Comparison of ENCODE assay signal across 9 cellular contexts in genomic region chr2:20596973-20597867, GRCh38. TPM values are rescaled to one million over a fixed set of nuclear protein-coding genes. Genes with fewer than 3 reads are reported as not detected.
DNase-seq lines count a peak whose midpoint lies in the region; ATAC-seq, FAIRE-seq and TF ChIP-seq lines count a peak whose summit lies in the region.
"Had no signal": no experiment of that assay in that cellular context is flagged by ENCODE, and none has a peak within 500 bp of the region (broad histone marks: within the 10 kb centered on the region; RNA-seq: fewer than 3 reads in every experiment).

No MANE protein-coding gene starts in this region.

- no peak for ATAC-seq in SK-N-SH treated with all-trans-retinoic acid at 6 μM for 48 hours
- no peak for ATAC-seq in HG03439 (IDR thresholded peaks at IDR 0.05; ENCODE audit: unreplicated experiment)

- no peak overlapping the region for H4K5ac ChIP-seq in H1 (ENCODE audit: insufficient read length, low read depth, low read length)

- H2BK20ac ChIP-seq in H1 (ENCODE audit: low read length): no peak overlapping the region

- no peak overlapping the region; the same call in 1 of the 2 replicates for H4K8ac ChIP-seq in H1 (ENCODE audit: extremely low read depth, insufficient read depth, low read length)

- H2AK5ac ChIP-seq in H1 (ENCODE audit: low read depth, low read length): no peak overlapping the region

- POLR2A ChIA-PET in SK-N-SH (lab: Yijun Ruan, JAX) (interaction anchor here (5.4 kb wide), 1 partner anchor 150 kb away, joined by 47 read pairs; the partner anchor contains the start of gene RHOB), H1 (lab: Charles Lee; ENCODE audit: partially characterized antibody) (interaction anchor here (1.1 to 3.0 kb wide), 3 partner anchors 12 to 150 kb away, joined by 3 to 16 read pairs (median 11); partner anchors contain the start of gene RHOB)

- TF ChIP-seq CTCF in SK-N-SH (IDR thresholded peaks at IDR 0.05) (no peak), H1 (IDR thresholded peaks at IDR 0.05; ENCODE audit: control extremely low read depth in 1 of 3, insufficient read depth in 1 of 3, low read depth in 1 of 3, low read length in 3 of 3) (no peak), tibial artery (IDR thresholded peaks at IDR 0.05) (peak in 1 of 2 experiments; percentile 8)

- H4K91ac ChIP-seq in H1 (replicated peaks; ENCODE audit: insufficient read length, low read length): no peak overlapping the region

- H3K14ac ChIP-seq in H1 (ENCODE audit: insufficient read length): no peak overlapping the region

- H3K27me3 ChIP-seq in SK-N-SH (ENCODE audit: insufficient read depth) (no peaks in the 10 kb centered on the region), H1 (replicated peaks in 1 of 4; ENCODE audit: control insufficient read depth in 3 of 4, extremely low read depth in 1 of 4, insufficient read depth in 3 of 4, low read length in 3 of 4) (peaks cover 0 to 2% (median 0%) of the 10 kb centered on the region in 4 experiments; a peak in 1 of 7 replicates), tibial artery (no peaks in the 10 kb centered on the region)

- no peak overlapping the region for H3K9ac ChIP-seq in SK-N-SH
- no peak overlapping the region for H3K9ac ChIP-seq in H1 (replicated peaks in 1 of 4; ENCODE audit: extremely low read depth in 1 of 4, low read depth in 3 of 4, low read length in 3 of 4)

- TF ChIP-seq RAD21 in SK-N-SH (IDR thresholded peaks at IDR 0.05; ENCODE audit: low read length): no peak
- TF ChIP-seq RAD21 in H1 (IDR thresholded peaks at IDR 0.05 in 1 of 2, conservative IDR thresholded peaks at IDR 0.05 in 1 of 2; ENCODE audit: low read depth in 2 of 2, low read length in 2 of 2): no peak

- H3K9me3 ChIP-seq in SK-N-SH: no peaks in the 10 kb centered on the region
- no peaks in the 10 kb centered on the region for H3K9me3 ChIP-seq in H1 (ENCODE audit: insufficient read depth in 2 of 2, low read depth in 1 of 2, low read length in 1 of 2)
- H3K9me3 ChIP-seq in mesodermal cell (ENCODE audit: control insufficient read depth, low read length): no peaks in the 10 kb centered on the region
- no peaks in the 10 kb centered on the region for H3K9me3 ChIP-seq in tibial artery

- H3K18ac ChIP-seq in H1 (ENCODE audit: extremely low read depth, low read length): no peak overlapping the region

- TF ChIP-seq EP300 in SK-N-SH (IDR thresholded peaks at IDR 0.05; ENCODE audit: borderline replicate concordance in 1 of 2, low read depth in 1 of 2, low read length in 1 of 2) (no peak), H1 (IDR thresholded peaks at IDR 0.05; ENCODE audit: borderline replicate concordance in 1 of 2, low read depth in 2 of 2, low read length in 2 of 2) (no peak)

- H3K79me2 ChIP-seq in SK-N-SH (ENCODE audit: insufficient read depth) (no peaks in the 10 kb centered on the region), H1 (ENCODE audit: control insufficient read depth in 1 of 2, insufficient read depth in 2 of 2, low read length in 2 of 2) (no peaks in the 10 kb centered on the region)

- no peak overlapping the region for H3K4me3 ChIP-seq in SK-N-SH (ENCODE audit: low read depth in 2 of 2, low read length in 1 of 2)
- no peak overlapping the region for H3K4me3 ChIP-seq in H1 (ENCODE audit: extremely low read depth in 1 of 4, insufficient read depth in 2 of 4, low read depth in 3 of 4, low read length in 4 of 4)
- H3K4me3 ChIP-seq in mesodermal cell (ENCODE audit: extremely low read depth, insufficient read depth, low read length, poor library complexity, severe bottlenecking): no peak overlapping the region
- no peak overlapping the region for H3K4me3 ChIP-seq in tibial artery

- H3K4me2 ChIP-seq in SK-N-SH (0 out of 2 replicates have a peak overlapping the region, but pooled peaks have one; percentile 19), H1 (ENCODE audit: insufficient read depth in 1 of 2, low read depth in 2 of 2, low read length in 2 of 2) (no peak overlapping the region)

- DNase-seq in SK-N-SH (no peak), H1 (ENCODE audit: low read depth in 1 of 2, low spot score in 2 of 2) (no peak), tibial artery (peak; percentile 95 to 99), middle frontal gyrus (ENCODE audit: extremely low spot score, low spot score) (no peak)
- DNase-seq in stimulated activated CD4-positive, alpha-beta T cell treated with anti-CD3 and anti-CD28 coated beads, Interleukin-2, amount 100 ng/mL, for 24 hours: no peak

- H3K4ac ChIP-seq in H1 (replicated peaks; ENCODE audit: insufficient read length, low read depth, low read length): no peak overlapping the region

- H3K36me3 ChIP-seq in SK-N-SH (replicated peaks in 1 of 2; ENCODE audit: control insufficient read depth in 1 of 2, insufficient read depth in 2 of 2, low read length in 1 of 2): no peaks in the 10 kb centered on the region
- H3K36me3 ChIP-seq in H1 (ENCODE audit: control insufficient read depth in 2 of 4, insufficient read depth in 4 of 4, low read length in 3 of 4): no peaks in the 10 kb centered on the region
- H3K36me3 ChIP-seq in mesodermal cell (ENCODE audit: control insufficient read depth, insufficient read depth, low read length): no peaks in the 10 kb centered on the region
- no peaks in the 10 kb centered on the region for H3K36me3 ChIP-seq in tibial artery

- peaks cover 18 to 21% of the 10 kb centered on the region in 2 experiments; a peak in 3 of 4 replicates for H3K4me1 ChIP-seq in SK-N-SH (ENCODE audit: control insufficient read depth in 1 of 2, insufficient read depth in 2 of 2, low read depth in 1 of 2, low read length in 1 of 2)
- H3K4me1 ChIP-seq in H1 (replicated peaks in 1 of 4; ENCODE audit: control insufficient read depth in 3 of 4, insufficient read depth in 4 of 4, low read length in 3 of 4): peaks cover 4 to 10% (median 5%) of the 10 kb centered on the region in 4 experiments; a peak in 6 of 7 replicates
- H3K4me1 ChIP-seq in mesodermal cell (ENCODE audit: control insufficient read depth, insufficient read depth, low read length, poor library complexity, severe bottlenecking): peaks cover 62% of the 10 kb centered on the region
- H3K4me1 ChIP-seq in tibial artery: peaks cover 4 to 86% (median 70%) of the 10 kb centered on the region in 4 donors

- H2AFZ ChIP-seq in SK-N-SH (ENCODE audit: low read depth): no peak overlapping the region
- H2AFZ ChIP-seq in H1 (ENCODE audit: low read length): no peak overlapping the region

- no peaks in the 10 kb centered on the region for H3F3A ChIP-seq in SK-N-SH (replicated peaks; ENCODE audit: insufficient read depth)

- H3K27ac ChIP-seq in SK-N-SH (ENCODE audit: low read depth in 2 of 2, low read length in 1 of 2) (no peak overlapping the region), H1 (ENCODE audit: low read depth, low read length) (no peak overlapping the region), mesodermal cell (ENCODE audit: low read depth, low read length, severe bottlenecking) (peak overlapping the region; percentile 79), tibial artery (peak overlapping the region; percentile 91)

- 0 out of 2 replicates have a peak overlapping the region, but pooled peaks have one; percentile 50 for H2BK15ac ChIP-seq in H1 (ENCODE audit: low read length)

- H2BK5ac ChIP-seq in H1 (ENCODE audit: low read depth, low read length): no peak overlapping the region

- H4K20me1 ChIP-seq in SK-N-SH (ENCODE audit: insufficient read depth) (no peaks in the 10 kb centered on the region), H1 (replicated peaks in 1 of 2; ENCODE audit: control insufficient read depth in 1 of 2, insufficient read depth in 2 of 2, low read length in 2 of 2) (no peaks in the 10 kb centered on the region)

- H3K23ac ChIP-seq in H1 (ENCODE audit: insufficient read length): no peak overlapping the region

- no peaks in the 10 kb centered on the region for H3K9me2 ChIP-seq in SK-N-SH

- no peak for TF ChIP-seq POLR2A in H1 (IDR thresholded peaks at IDR 0.05; ENCODE audit: control extremely low read depth in 1 of 2, low read depth in 2 of 2, low read length in 2 of 2)

- 86% methylated on average over 9 of the region's 9 CpGs for WGBS in SK-N-SH (ENCODE audit: low lambda C conversion rate)
- 77% methylated on average over 9 of the region's 9 CpGs; no CpG with 5 or more reads in 1 of the 2 experiments for WGBS in H1 (ENCODE audit: extremely low coverage in 1 of 2, insufficient coverage in 1 of 2, insufficient read length in 1 of 2, insufficient replicate concordance in 2 of 2, low coverage in 1 of 2, low lambda C conversion rate in 2 of 2, missing lambda C conversion rate in 1 of 2), 2 experiments
- WGBS in mesodermal cell (ENCODE audit: insufficient coverage in 2 of 2), 2 experiments: 72 to 73% methylated on average over 6 of the region's 9 CpGs

- H2BK120ac ChIP-seq in H1 (replicated peaks; ENCODE audit: low read depth, low read length): no peak overlapping the region

- CTCF ChIA-PET in SK-N-SH (lab: Yijun Ruan, JAX): interaction anchor here (0.5 to 13.0 kb wide), 9 partner anchors 14 to 218 kb away, joined by 3 to 107 read pairs (median 5); partner anchors contain the start of genes HS1BP3 and RHOB
- CTCF ChIA-PET in H1 (lab: Charles Lee; ENCODE audit: partially characterized antibody): interaction anchor here (0.8 to 15.2 kb wide), 15 partner anchors 9 to 146 kb away, joined by 3 to 116 read pairs (median 7); no protein-coding TSS in a partner anchor

- intact Hi-C loops in tibial artery (cut with DNase I; ENCODE audit: low total_unique reads): no loop called here

- no peak overlapping the region for H3K56ac ChIP-seq in H1 (replicated peaks; ENCODE audit: insufficient read length, low read depth, low read length)

- H3K23me2 ChIP-seq in H1 (ENCODE audit: low read depth, low read length): no peaks in the 10 kb centered on the region

- no peak for FAIRE-seq in H1 (lab: Jason Lieb, UNC)
- FAIRE-seq: islet of Langerhans had no signal

- no peak overlapping the region for H2BK12ac ChIP-seq in H1 (ENCODE audit: low read depth, low read length)

- H3K79me1 ChIP-seq in H1 (ENCODE audit: low read depth, low read length): no peaks in the 10 kb centered on the region

TF ChIP-seq in SK-N-SH, 30 proteins besides CTCF, POLR2A, EP300 and RAD21 (continues in another document):
- TF ChIP-seq JUND (IDR thresholded peaks at IDR 0.05): no peak

TF ChIP-seq in H1, 55 proteins besides CTCF, POLR2A, EP300 and RAD21 (continues in another document):
- TF ChIP-seq JUN (IDR thresholded peaks at IDR 0.05; ENCODE audit: low read depth, low read length): no peak

RNA-seq across cellular contexts. Expression of gene HS1BP3, which starts 53.7 kb away (rescaled TPM):
- polyA plus RNA-seq in SK-N-SH (2012; rRNA removed) (18.7 and 20.1 TPM in 2 replicates), H1 (2011; rRNA removed) (11.3 and 16.1 TPM in 2 replicates)
- polyA plus RNA-seq in SK-N-SH (2012; cell fraction: cytosol; rRNA removed): 9.8 and 14.2 TPM in 2 replicates
- 47.9 and 49.4 TPM in 2 replicates for polyA plus RNA-seq in SK-N-SH (2012; cell fraction: nucleus; rRNA removed)
- total RNA-seq in H1 (2021; fragmentation: NEBNext Ultra II Directional; extraction: Animal tissue kit (Norgen Biotek cat#: 25700)): 11.1 and 11.2 TPM in 2 replicates
- polyA plus RNA-seq in H1 (2011; cell fraction: cytosol; rRNA removed): 11.0 TPM
- polyA plus RNA-seq in H1 (2011; cell fraction: nucleus; rRNA removed): 19.6 TPM
- 9.2 to 14.1 TPM (median 13.6 TPM) in 4 replicates for polyA plus RNA-seq in H1 (2012, experiment 1 of 2)
- polyA plus RNA-seq in H1 (2012, experiment 2 of 2): 16.1 TPM
- 8.8 TPM for polyA plus RNA-seq in H1 (2013, experiment 1 of 2)
- polyA plus RNA-seq in H1 (2013, experiment 2 of 2): 7.7 TPM
- 9.0 and 12.8 TPM in 2 replicates for polyA minus RNA-seq in H1 (2011; rRNA and poly(A)+ RNA removed)
- 4.8 TPM for polyA minus RNA-seq in H1 (2011; cell fraction: cytosol; rRNA and poly(A)+ RNA removed)
- 22.9 TPM for polyA minus RNA-seq in H1 (2011; cell fraction: nucleus; rRNA and poly(A)+ RNA removed)
- polyA plus RNA-seq in mesodermal cell (2013, experiment 1 of 2): 22.0 TPM
- polyA plus RNA-seq in mesodermal cell (2013, experiment 2 of 2): 18.7 TPM

Comparison
In these comparisons a context has a peak if more than half of its experiments do, and no peak if none do; other contexts are left out.
1. DNase-seq: peak in tibial artery (2 of 2); none in SK-N-SH (single experiment), H1 (0 of 2), stimulated activated CD4-positive, alpha-beta T cell treated with anti-CD3 and anti-CD28 coated beads, Interleukin-2, amount 100 ng/mL, for 24 hours (0 of 2) and middle frontal gyrus (single experiment).
2. H3K27ac ChIP-seq: peak in mesodermal cell (single experiment) and tibial artery (2 of 2); none in SK-N-SH (0 of 2) and H1 (single experiment).